ENCODE assay signal across 9 cellular contexts in the genomic region with DNA sequence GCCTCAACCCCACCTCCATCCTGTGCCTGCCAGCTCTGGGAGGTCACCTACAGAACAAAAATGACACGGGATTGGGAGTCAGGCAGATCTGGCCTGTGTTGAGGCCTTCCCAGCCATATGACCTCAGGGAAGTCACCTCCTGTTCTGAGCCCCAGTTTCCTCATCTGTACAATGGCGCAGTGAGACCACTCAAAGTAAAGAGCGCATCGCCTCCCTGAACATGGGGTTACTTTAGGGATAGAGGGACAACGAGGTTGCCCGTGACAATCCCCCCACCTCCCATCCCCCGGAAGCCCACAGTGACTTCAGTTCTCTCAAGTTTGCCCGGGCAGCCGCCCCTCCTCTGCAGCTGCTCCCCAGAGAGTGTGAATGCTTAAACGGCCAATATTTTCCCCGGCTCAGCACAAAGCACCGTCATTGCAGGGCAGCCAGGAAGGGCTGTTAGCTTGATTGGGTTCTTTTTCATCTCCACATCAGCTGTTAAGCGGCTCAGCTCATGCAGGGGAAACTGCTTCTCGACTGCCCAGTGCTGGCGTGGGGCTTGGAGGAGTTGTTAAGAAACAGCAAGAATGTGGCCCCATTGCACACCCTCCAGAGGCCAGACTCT.
DNase-seq lines count a peak whose midpoint lies in the region; ATAC-seq and TF ChIP-seq lines count a peak whose summit lies in the region.
"Had no signal": no experiment of that assay in that cellular context is flagged by ENCODE, and none has a peak within 500 bp of the region (broad histone marks: within the 10 kb centered on the region; RNA-seq: fewer than 3 reads in every experiment).

No MANE protein-coding gene starts in this region.

- peak overlapping the region; percentile 65 to 80 for H3K27ac ChIP-seq in ascending aorta
- no peak overlapping the region for H3K27ac ChIP-seq in mesendoderm (ENCODE audit: low read depth, low read length)
- H3K27ac ChIP-seq in upper lobe of left lung: peak overlapping the region; percentile 42 to 81 (median 72)

- H3K4me3 ChIP-seq in ascending aorta (no peak overlapping the region), mesendoderm (ENCODE audit: low read length) (no peak overlapping the region), upper lobe of left lung (no peak overlapping the region)

- H3K4me2 ChIP-seq in mesendoderm (ENCODE audit: low read length): no peak overlapping the region

- no peak overlapping the region for H2AK5ac ChIP-seq in mesendoderm (ENCODE audit: low read length)

- ATAC-seq in upper lobe of left lung (ENCODE audit: low FRiP score in 2 of 2): peak in 1 of 2 donors; percentile 32
- ATAC-seq in GM18858 (IDR thresholded peaks at IDR 0.05; ENCODE audit: unreplicated experiment): no peak

- TF ChIP-seq POLR2A in upper lobe of left lung (IDR thresholded peaks at IDR 0.05): no peak

- no peak overlapping the region for H3K4ac ChIP-seq in mesendoderm (ENCODE audit: low read depth, low read length)

- intact Hi-C loops in ascending aorta (cut with DNase I): loop anchor here (5.0 kb wide), 1 partner anchor 120 kb away; the partner anchor contains the start of gene NCOR2

- H3K36me3 ChIP-seq in ascending aorta (no peaks in the 10 kb centered on the region), mesendoderm (ENCODE audit: control insufficient read depth, insufficient read depth, low read length) (no peaks in the 10 kb centered on the region), upper lobe of left lung (no peaks in the 10 kb centered on the region)

- peak overlapping the region; percentile 12 for H3K9ac ChIP-seq in mesendoderm (ENCODE audit: low read length)

- H3K4me1 ChIP-seq in ascending aorta (peaks cover 9 to 30% of the 10 kb centered on the region in 2 donors), mesendoderm (ENCODE audit: control insufficient read depth, low read depth, low read length) (no peaks in the 10 kb centered on the region), upper lobe of left lung (peaks cover 43 to 52% (median 47%) of the 10 kb centered on the region in 4 donors)

- CTCF ChIA-PET in activated naive CD4-positive, alpha-beta T cell treated with anti-CD3 and anti-CD28 coated beads, Interleukin-2, amount 10 ng/mL, durations not matched to agents 7 days and 5 days (lab: Charles Lee): no interaction called here

- H3K4me1 Mint-ChIP-seq in activated naive CD4-positive, alpha-beta T cell treated with anti-CD3 and anti-CD28 coated beads, Interleukin-2, amount 10 ng/mL, durations not matched to agents 7 days and 5 days: peaks cover 48% of the 10 kb centered on the region

- peaks cover 41% of the 10 kb centered on the region for H3K27me3 Mint-ChIP-seq in activated naive CD4-positive, alpha-beta T cell treated with anti-CD3 and anti-CD28 coated beads, Interleukin-2, amount 10 ng/mL, durations not matched to agents 7 days and 5 days

- H3K27ac Mint-ChIP-seq in activated naive CD4-positive, alpha-beta T cell treated with anti-CD3 and anti-CD28 coated beads, Interleukin-2, amount 10 ng/mL, durations not matched to agents 7 days and 5 days: peak overlapping the region; percentile 82

- H3K9me3 ChIP-seq in ascending aorta: peaks cover 0 to 3% of the 10 kb centered on the region in 2 donors
- peaks cover 0 to 7% (median 5%) of the 10 kb centered on the region in 4 donors for H3K9me3 ChIP-seq in upper lobe of left lung

- H4K5ac ChIP-seq in mesendoderm (ENCODE audit: low read length): no peak overlapping the region

- no peak for TF ChIP-seq EP300 in upper lobe of left lung (IDR thresholded peaks at IDR 0.05)

- WGBS in mesendoderm (ENCODE audit: extremely low coverage, insufficient coverage, low lambda C conversion rate): no CpG with 5 or more reads among the region's 15 CpGs
- 23 to 24% methylated on average over 11 to 15 of the region's 15 CpGs for WGBS in upper lobe of left lung, 2 donors

- peak; percentile 52 for DNase-seq in activated naive CD4-positive, alpha-beta T cell treated with anti-CD3 and anti-CD28 coated beads, Interleukin-2, amount 10 ng/mL, durations not matched to agents 7 days and 5 days
- no peak for DNase-seq in activated naive CD4-positive, alpha-beta T cell treated with anti-CD3 and anti-CD28 coated beads, Interleukin-2, amount 50 U/mL, for 16 hours
- peak in 1 of 2 donors; percentile 79 for DNase-seq in ascending aorta (ENCODE audit: low spot score in 2 of 2)
- no peak for DNase-seq in mesendoderm
- DNase-seq in upper lobe of left lung: no peak
- DNase-seq in GM19238 (ENCODE audit: insufficient read length, low spot score): no peak
- DNase-seq in NCI-H748 treated with DMSO at 0.1 percent for 48 hours (lab: John Stamatoyannopoulos, UW): no peak
- DNase-seq: central memory CD4-positive, alpha-beta T cell had no signal

- H2BK15ac ChIP-seq in mesendoderm (replicated peaks; ENCODE audit: low read depth): no peak overlapping the region

- H3K4me3 Mint-ChIP-seq in activated naive CD4-positive, alpha-beta T cell treated with anti-CD3 and anti-CD28 coated beads, Interleukin-2, amount 10 ng/mL, durations not matched to agents 7 days and 5 days: peak overlapping the region; percentile 29

- no peaks in the 10 kb centered on the region for H3K79me1 ChIP-seq in mesendoderm (ENCODE audit: low read length)

- peaks cover 15% of the 10 kb centered on the region for H3K9me3 Mint-ChIP-seq in activated naive CD4-positive, alpha-beta T cell treated with anti-CD3 and anti-CD28 coated beads, Interleukin-2, amount 10 ng/mL, durations not matched to agents 7 days and 5 days

- H3K36me3 Mint-ChIP-seq in activated naive CD4-positive, alpha-beta T cell treated with anti-CD3 and anti-CD28 coated beads, Interleukin-2, amount 10 ng/mL, durations not matched to agents 7 days and 5 days: peaks cover 2% of the 10 kb centered on the region

- no peak overlapping the region for H2BK5ac ChIP-seq in mesendoderm (ENCODE audit: low read length)

- no peak overlapping the region for H3K23ac ChIP-seq in mesendoderm (ENCODE audit: low read length)

- H3K79me2 ChIP-seq in mesendoderm (ENCODE audit: control insufficient read depth, insufficient read depth, low read length): no peaks in the 10 kb centered on the region

- no peaks in the 10 kb centered on the region for H3K27me3 ChIP-seq in ascending aorta
- H3K27me3 ChIP-seq in mesendoderm (ENCODE audit: insufficient read depth, low read length, poor library complexity): no peaks in the 10 kb centered on the region
- H3K27me3 ChIP-seq in upper lobe of left lung: no peaks in the 10 kb centered on the region

- TF ChIP-seq CTCF in ascending aorta (IDR thresholded peaks at IDR 0.05) (no peak), upper lobe of left lung (IDR thresholded peaks at IDR 0.05) (no peak)

- peak overlapping the region; percentile 18 for H3K56ac ChIP-seq in mesendoderm (ENCODE audit: low read length)

- no peak overlapping the region for H2BK120ac ChIP-seq in mesendoderm (ENCODE audit: low read depth, low read length)

- no peak overlapping the region for H3K18ac ChIP-seq in mesendoderm (ENCODE audit: low read length)

- H4K8ac ChIP-seq in mesendoderm (ENCODE audit: low read depth, low read length): no peak overlapping the region
